ENCODE assay signal across 10 cellular contexts in the genomic region with DNA sequence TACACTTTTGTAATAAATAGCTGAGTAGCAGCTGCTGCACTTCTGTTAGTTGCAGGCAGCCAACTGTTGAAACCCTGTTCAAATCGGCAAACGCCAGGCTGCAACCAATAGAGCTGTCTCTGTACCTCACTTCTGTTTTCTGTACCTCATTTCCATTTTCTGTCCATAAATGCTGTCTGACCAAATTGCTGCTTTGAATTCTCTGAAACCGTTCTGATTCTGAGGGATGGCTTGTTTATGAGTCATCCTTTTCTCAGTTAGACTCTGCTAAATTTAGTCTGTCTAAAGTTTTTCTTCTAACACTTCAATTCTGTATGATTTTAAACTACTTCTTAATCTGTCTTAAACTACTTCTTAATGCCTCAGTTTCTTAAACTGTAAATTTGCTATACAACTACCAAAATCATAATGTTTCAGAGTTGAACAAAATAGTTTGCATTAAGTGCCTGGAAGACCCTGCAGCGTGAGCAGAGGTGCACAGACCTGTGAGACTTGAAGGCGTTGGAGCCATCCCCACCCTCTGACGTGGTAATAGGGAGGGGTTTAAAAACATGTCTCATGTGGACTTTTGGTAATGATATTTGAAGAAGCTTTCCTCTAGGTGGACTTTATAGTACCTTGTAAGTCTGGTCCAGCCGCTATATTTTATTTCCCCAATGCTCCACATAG. TPM values are rescaled to one million over a fixed set of nuclear protein-coding genes. Genes with fewer than 3 reads are reported as not detected.
DNase-seq lines count a peak whose midpoint lies in the region; ATAC-seq and TF ChIP-seq lines count a peak whose summit lies in the region.
"Had no signal": no experiment of that assay in that cellular context is flagged by ENCODE, and none has a peak within 500 bp of the region (broad histone marks: within the 10 kb centered on the region; RNA-seq: fewer than 3 reads in every experiment).

No MANE protein-coding gene starts in this region.

- H3K4me1 ChIP-seq in hepatocyte (ENCODE audit: insufficient read depth), result no peaks in the 10 kb centered on the region

- no peaks in the 10 kb centered on the region for H3K9me3 ChIP-seq in hepatocyte (ENCODE audit: low read depth)

- TF ChIP-seq CTCF in hepatocyte (IDR thresholded peaks at IDR 0.05; ENCODE audit: poor library complexity), result no peak

- H3K79me2 ChIP-seq in hepatocyte, result no peaks in the 10 kb centered on the region

- DNase-seq in hepatocyte (ENCODE audit: low spot score), result no peak
- DNase-seq in NCI-H1436 (lab: John Stamatoyannopoulos, UW), result no peak
- no peak for DNase-seq in NCI-H1694 (lab: John Stamatoyannopoulos, UW)
- no peak for DNase-seq in posterior vena cava (ENCODE audit: low spot score)
- DNase-seq: central memory CD4-positive, alpha-beta T cell had no signal

- ATAC-seq in GM18870 (IDR thresholded peaks at IDR 0.05; ENCODE audit: unreplicated experiment), result peak; percentile 86
- ATAC-seq in GM21576 (IDR thresholded peaks at IDR 0.05; ENCODE audit: unreplicated experiment), result peak; percentile 85
- peak; percentile 89 for ATAC-seq in HG03439 (IDR thresholded peaks at IDR 0.05; ENCODE audit: unreplicated experiment)
- ATAC-seq: SK-N-SH treated with all-trans-retinoic acid at 6 μM for 48 hours had no signal

- H3K4me2 ChIP-seq in hepatocyte, result no peak overlapping the region

- H3K9me2 ChIP-seq in hepatocyte (replicated peaks; ENCODE audit: insufficient read depth), result no peaks in the 10 kb centered on the region

- intact Hi-C loops in posterior vena cava (cut with DNase I), result loop anchor here in 1 of 2 donors (10.0 kb wide), 1 partner anchor 1207 kb away; no protein-coding TSS in a partner anchor

- H3K27ac ChIP-seq in hepatocyte, result peak overlapping the region; percentile 11

- no peaks in the 10 kb centered on the region for H3K27me3 ChIP-seq in hepatocyte

- H4K20me1 ChIP-seq in hepatocyte (ENCODE audit: insufficient read depth, poor library complexity, severe bottlenecking), result no peaks in the 10 kb centered on the region

- 80% methylated on average over 7 of the region's 7 CpGs for WGBS in hepatocyte (ENCODE audit: low lambda C conversion rate, missing lambda C conversion rate)

- H3K4me3 ChIP-seq in hepatocyte, result no peak overlapping the region

- no peaks in the 10 kb centered on the region for H3K36me3 ChIP-seq in hepatocyte (replicated peaks; ENCODE audit: insufficient read depth, low read depth)

- H2AFZ ChIP-seq in hepatocyte, result no peak overlapping the region

RNA-seq across cellular contexts. Expression of gene BTNL2, which starts 9.6 kb away (rescaled TPM):
- not detected in 2 replicates for total RNA-seq in hepatocyte
- polyA plus RNA-seq in hepatocyte, result 0.62 TPM in 1 of 2 replicates, not detected in the other
- total RNA-seq in posterior vena cava, result not detected
- total RNA-seq: Daoy had no signal

RNA-seq across cellular contexts. Expression of gene TSBP1, which starts 25.7 kb away (rescaled TPM):
- not detected in 2 replicates for total RNA-seq in hepatocyte
- polyA plus RNA-seq in hepatocyte, result not detected in 2 replicates
- total RNA-seq in posterior vena cava, result not detected
- total RNA-seq: Daoy had no signal

RNA-seq across cellular contexts. Expression of gene HLA-DRA, which starts 42.3 kb away (rescaled TPM):
- total RNA-seq in hepatocyte (1.3 and 3.7 TPM in 2 replicates), posterior vena cava (100 to 1,000 TPM; 101 to 225 TPM)
- 0.64 and 0.75 TPM in 2 replicates for polyA plus RNA-seq in hepatocyte

Comparison
In these comparisons a context has a peak if more than half of its experiments do, and no peak if none do; other contexts are left out.
1. RNA of gene HLA-DRA, which starts 42.3 kb away (total RNA-seq): 101 to 225 TPM in posterior vena cava; 1.3 to 3.7 TPM in hepatocyte; every median in the first group is over 10 times any median in the second.
2. Peak in every context shown above with its lines, with median percentiles within 50 percentile points of each other: ATAC-seq.